Comparison of ENCODE assay signal across 10 cellular contexts in the genomic region with DNA sequence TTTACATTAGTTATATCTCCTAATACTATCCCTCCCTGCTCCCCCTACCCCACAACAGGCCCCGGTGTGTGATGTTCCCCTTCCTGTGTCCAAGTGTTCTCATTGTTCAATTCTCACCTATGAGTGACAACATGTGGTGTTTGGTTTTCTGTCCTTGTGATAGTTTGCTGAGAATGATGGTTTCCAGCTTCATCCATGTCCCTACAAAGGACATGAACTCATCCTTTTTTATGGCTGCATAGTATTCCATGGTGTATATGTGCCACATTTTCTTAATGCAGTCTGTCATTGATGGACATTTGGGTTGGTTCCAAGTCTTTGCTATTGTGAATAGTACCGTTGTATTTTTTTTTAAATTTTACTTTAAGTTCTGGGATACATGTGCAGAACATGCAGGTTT. TPM values are rescaled to one million over a fixed set of nuclear protein-coding genes. Genes with fewer than 3 reads are reported as not detected.
"Had no signal": no experiment of that assay in that cellular context is flagged by ENCODE, and none has a peak within 500 bp of the region (broad histone marks: within the 10 kb centered on the region; RNA-seq: fewer than 3 reads in every experiment).

No MANE protein-coding gene starts in this region.

RNA-seq across cellular contexts. Expression of a gene that starts 42.7 kb away (rescaled TPM):
- total RNA-seq: activated B cell treated with CpG ODN at 0.5 μM for 24 hours; activated CD4-positive, alpha-beta memory T cell treated with anti-CD3 and anti-CD28 coated beads for 36 hours; activated CD4-positive, alpha-beta memory T cell treated with anti-CD3 and anti-CD28 coated beads, Interleukin-2, amount 10 ng/mL, durations not matched to agents 7 days and 5 days; activated CD4-positive, alpha-beta T cell treated with anti-CD3 and anti-CD28 coated beads for 36 hours; activated CD4-positive, alpha-beta T cell treated with anti-CD3 and anti-CD28 coated beads, Interleukin-2, amount 10 ng/mL, durations not matched to agents 24 days and 14 days; activated CD8-positive, alpha-beta memory T cell treated with anti-CD3 and anti-CD28 coated beads for 36 hours; activated CD8-positive, alpha-beta memory T cell treated with anti-CD3 and anti-CD28 coated beads, Interleukin-2, amount 10 ng/mL, durations not matched to agents 7 days and 5 days; activated CD8-positive, alpha-beta T cell treated with anti-CD3 and anti-CD28 coated beads, Interleukin-2, amount 10 ng/mL, durations not matched to agents 7 days and 5 days; T-helper 1 cell treated with Interleukin-12 subunit alpha and Interleukin-12 subunit beta and Interleukin-4 antibody, amounts not matched to agents 30 ng/mL and 1 ng/mL, for 36 hours; T-helper 2 cell treated with Interferon-gamma antibody and Interleukin-4, amounts not matched to agents 100 ng/mL and 5 ng/mL, for 36 hours had no signal
